ENCODE assay signal across 25 cellular contexts in genomic region chrX:136662104-136662503, GRCh38. TPM values are rescaled to one million over a fixed set of nuclear protein-coding genes. Genes with fewer than 3 reads are reported as not detected.
DNase-seq lines count a peak whose midpoint lies in the region; ATAC-seq and TF ChIP-seq lines count a peak whose summit lies in the region.
"Had no signal": no experiment of that assay in that cellular context is flagged by ENCODE, and none has a peak within 500 bp of the region (broad histone marks: within the 10 kb centered on the region; RNA-seq: fewer than 3 reads in every experiment).

No MANE protein-coding gene starts in this region.

- H3K27ac Mint-ChIP-seq in activated T-cell treated with anti-CD3 and anti-CD28 coated beads, Interleukin-2, amount 50 U/mL, for 72 hours, result peak overlapping the region; percentile 86
- H3K27ac Mint-ChIP-seq in activated naive CD4-positive, alpha-beta T cell treated with anti-CD3 and anti-CD28 coated beads, Interleukin-2, amount 50 U/mL, for 72 hours, result peak overlapping the region; percentile 79 to 85
- peak overlapping the region in 1 of 2 donors; percentile 67 for H3K27ac Mint-ChIP-seq in natural killer cell treated with Interleukin-12 subunit alpha and Interleukin-12 subunit beta and Interleukin-15 and Interleukin-18, amount 100 ng/mL, for 72 hours
- H3K27ac Mint-ChIP-seq in mesothelial cell of epicardium, result no peak overlapping the region
- H3K27ac Mint-ChIP-seq: neural progenitor cell had no signal

- H3K27me3 Mint-ChIP-seq in activated T-cell treated with anti-CD3 and anti-CD28 coated beads, Interleukin-2, amount 50 U/mL, for 72 hours (ENCODE audit: low read depth), result peaks cover 12% of the 10 kb centered on the region
- peaks cover 0 to 9% of the 10 kb centered on the region in 2 donors for H3K27me3 Mint-ChIP-seq in natural killer cell treated with Interleukin-12 subunit alpha and Interleukin-12 subunit beta and Interleukin-15 and Interleukin-18, amount 100 ng/mL, for 72 hours
- H3K27me3 Mint-ChIP-seq in mesothelial cell of epicardium (ENCODE audit: low read depth), result peaks cover 3% of the 10 kb centered on the region

- peak overlapping the region; percentile 39 to 58 for H3K4me3 Mint-ChIP-seq in activated T-cell treated with anti-CD3 and anti-CD28 coated beads, Interleukin-2, amount 50 U/mL, for 72 hours
- H3K4me3 Mint-ChIP-seq in natural killer cell treated with Interleukin-12 subunit alpha and Interleukin-12 subunit beta and Interleukin-15 and Interleukin-18, amount 100 ng/mL, for 72 hours, result peak overlapping the region; percentile 27
- no peak overlapping the region for H3K4me3 Mint-ChIP-seq in mesothelial cell of epicardium
- H3K4me3 Mint-ChIP-seq: neural progenitor cell had no signal

- no peak for TF ChIP-seq CTCF in mesothelial cell of epicardium (IDR thresholded peaks at IDR 0.05; ENCODE audit: unreplicated experiment)

- peaks cover 20% of the 10 kb centered on the region for H3K9me3 ChIP-seq in KOPT-K1 (ENCODE audit: insufficient read depth, low read length, poor library complexity, severe bottlenecking)
- H3K9me3 ChIP-seq: upper lobe of right lung had no signal

- peaks cover 21 to 34% of the 10 kb centered on the region in 2 donors for H3K36me3 Mint-ChIP-seq in activated T-cell treated with anti-CD3 and anti-CD28 coated beads, Interleukin-2, amount 50 U/mL, for 72 hours (ENCODE audit: insufficient read depth in 2 of 2)
- peaks cover 47 to 56% of the 10 kb centered on the region in 2 donors for H3K36me3 Mint-ChIP-seq in activated naive CD4-positive, alpha-beta T cell treated with anti-CD3 and anti-CD28 coated beads, Interleukin-2, amount 50 U/mL, for 72 hours
- H3K36me3 Mint-ChIP-seq in natural killer cell treated with Interleukin-12 subunit alpha and Interleukin-12 subunit beta and Interleukin-15 and Interleukin-18, amount 100 ng/mL, for 72 hours, result peaks cover 32% of the 10 kb centered on the region
- no peaks in the 10 kb centered on the region for H3K36me3 Mint-ChIP-seq in mesothelial cell of epicardium
- H3K36me3 Mint-ChIP-seq: neural progenitor cell had no signal

- peak overlapping the region; percentile 91 for H3K27ac ChIP-seq in KOPT-K1 (ENCODE audit: low read depth, low read length, poor library complexity, severe bottlenecking)
- H3K27ac ChIP-seq: cardiac muscle cell, epithelial cell of prostate, neural progenitor cell, upper lobe of right lung had no signal

- H3K36me3 ChIP-seq in KOPT-K1 (ENCODE audit: insufficient read depth, low read length), result peaks cover 79% of the 10 kb centered on the region
- H3K36me3 ChIP-seq: cardiac muscle cell, neural progenitor cell, upper lobe of right lung had no signal

- ATAC-seq in activated T-cell treated with anti-CD3 and anti-CD28 coated beads, Interleukin-2, amount 50 U/mL, for 72 hours (replicated peaks in 1 of 2), result no peak
- no peak for ATAC-seq in activated naive CD4-positive, alpha-beta T cell treated with anti-CD3 and anti-CD28 coated beads, Interleukin-2, amount 50 U/mL, for 72 hours
- no peak for ATAC-seq in natural killer cell treated with Interleukin-12 subunit alpha and Interleukin-12 subunit beta and Interleukin-15 and Interleukin-18, amount 100 ng/mL, for 72 hours
- ATAC-seq: left lobe of liver, sciatic nerve, upper lobe of right lung had no signal

- H3K4me1 Mint-ChIP-seq in activated T-cell treated with anti-CD3 and anti-CD28 coated beads, Interleukin-2, amount 50 U/mL, for 72 hours (ENCODE audit: low read depth), result peaks cover 65% of the 10 kb centered on the region
- peaks cover 28 to 31% of the 10 kb centered on the region in 2 donors for H3K4me1 Mint-ChIP-seq in natural killer cell treated with Interleukin-12 subunit alpha and Interleukin-12 subunit beta and Interleukin-15 and Interleukin-18, amount 100 ng/mL, for 72 hours (ENCODE audit: low read depth in 2 of 2)
- no peaks in the 10 kb centered on the region for H3K4me1 Mint-ChIP-seq in mesothelial cell of epicardium
- H3K4me1 Mint-ChIP-seq: neural progenitor cell had no signal

- no peak for DNase-seq in activated T-cell treated with anti-CD3 and anti-CD28 coated beads, Interleukin-2, amount 50 U/mL, for 72 hours
- DNase-seq in activated T-cell treated with anti-CD3 and anti-CD28 coated beads, Interleukin-2, amount 50 U/mL, for 1 hour, result no peak
- DNase-seq in activated naive CD4-positive, alpha-beta T cell treated with anti-CD3 and anti-CD28 coated beads, Interleukin-2, amount 50 U/mL, for 72 hours (ENCODE audit: low spot score in 2 of 2), result no peak
- no peak for DNase-seq in natural killer cell treated with Interleukin-12 subunit alpha and Interleukin-12 subunit beta and Interleukin-15 and Interleukin-18, amount 100 ng/mL, for 72 hours (ENCODE audit: low spot score)
- no peak for DNase-seq in mesothelial cell of epicardium (ENCODE audit: low spot score in 2 of 2, unreplicated experiment in 2 of 2)
- DNase-seq in NCI-H82 (lab: John Stamatoyannopoulos, UW), result no peak
- DNase-seq in RKO (ENCODE audit: low spot score), result no peak
- DNase-seq: ACHN; C1 segment of cervical spinal cord; Kasumi-1; midbrain; NCI-H187; NCI-H748 treated with DMSO at 0.1 percent for 48 hours; OCI-M1; Right ventricle myocardium superior; stimulated activated CD4-positive, alpha-beta T cell treated with anti-CD3 and anti-CD28 coated beads, Interleukin-15, amount 100 ng/mL, for 24 hours; upper lobe of right lung had no signal

- peaks cover 3 to 4% of the 10 kb centered on the region in 2 donors for H3K9me3 Mint-ChIP-seq in activated T-cell treated with anti-CD3 and anti-CD28 coated beads, Interleukin-2, amount 50 U/mL, for 72 hours
- peaks cover 6% of the 10 kb centered on the region in 2 donors for H3K9me3 Mint-ChIP-seq in activated naive CD4-positive, alpha-beta T cell treated with anti-CD3 and anti-CD28 coated beads, Interleukin-2, amount 50 U/mL, for 72 hours
- H3K9me3 Mint-ChIP-seq in natural killer cell treated with Interleukin-12 subunit alpha and Interleukin-12 subunit beta and Interleukin-15 and Interleukin-18, amount 100 ng/mL, for 72 hours, result no peaks in the 10 kb centered on the region
- peaks cover 32% of the 10 kb centered on the region for H3K9me3 Mint-ChIP-seq in mesothelial cell of epicardium

RNA-seq across cellular contexts. Expression of gene CD40LG, which starts 14.1 kb away (rescaled TPM):
- total RNA-seq in activated T-cell treated with anti-CD3 and anti-CD28 coated beads, Interleukin-2, amount 50 U/mL, for 72 hours, result 10 to 100 TPM; 26.5 to 36.1 TPM
- 100 to 1,000 TPM in 1 of 2 donors, 10 to 100 TPM in 1; 80.0 to 134 TPM for total RNA-seq in activated naive CD4-positive, alpha-beta T cell treated with anti-CD3 and anti-CD28 coated beads, Interleukin-2, amount 50 U/mL, for 72 hours
- 10 to 100 TPM in 1 of 2 donors, 1 to 10 TPM in 1; 9.0 to 10.1 TPM for total RNA-seq in natural killer cell treated with Interleukin-12 subunit alpha and Interleukin-12 subunit beta and Interleukin-15 and Interleukin-18, amount 100 ng/mL, for 72 hours
- not detected in 3 replicates for total RNA-seq in mesothelial cell of epicardium
- total RNA-seq: cardiac muscle cell, dermis microvascular lymphatic vessel endothelial cell, posterior vena cava, Right ventricle myocardium superior had no signal
